27 cellular contexts compared by ENCODE assay signal in genomic region chr4:80732010-80732409, GRCh38.
A peak's percentile ranks its signal among the peaks of the same experiment; 100 is the strongest.
DNase-seq lines count a peak whose midpoint lies in the region; ATAC-seq and TF ChIP-seq lines count a peak whose summit lies in the region.
"Had no signal": no experiment of that assay in that cellular context is flagged by ENCODE, and none has a peak within 500 bp of the region (broad histone marks: within the 10 kb centered on the region; RNA-seq: fewer than 3 reads in every experiment).

No MANE protein-coding gene starts in this region.

- H3K4me1 ChIP-seq in SK-N-SH (ENCODE audit: control insufficient read depth in 1 of 2, insufficient read depth in 2 of 2, low read depth in 1 of 2, low read length in 1 of 2) (no peaks in the 10 kb centered on the region), adipocyte (ENCODE audit: control insufficient read depth, insufficient read depth, low read length) (no peaks in the 10 kb centered on the region)
- H3K4me1 ChIP-seq: heart right ventricle had no signal

- CTCF ChIA-PET in SK-N-SH (lab: Yijun Ruan, JAX), result no interaction called here

- peaks cover 0 to 8% (median 2%) of the 10 kb centered on the region in 7 donors for H3K9me3 Mint-ChIP-seq in CD14-positive monocyte
- H3K9me3 Mint-ChIP-seq: activated B cell treated with CpG ODN at 0.5 μM for 24 hours; natural killer cell treated with Interleukin-12 subunit alpha and Interleukin-12 subunit beta and Interleukin-15 and Interleukin-18, amount 100 ng/mL, for 72 hours; T-helper 2 cell treated with Interferon-gamma antibody and Interleukin-4, amounts not matched to agents 5 μg/mL and 100 μg/mL, for 36 hours had no signal

- ATAC-seq in SK-N-SH treated with all-trans-retinoic acid at 6 μM for 48 hours (no peak), Right ventricle myocardium inferior (no peak)
- ATAC-seq: activated CD8-positive, alpha-beta T cell treated with anti-CD3 and anti-CD28 coated beads, Interleukin-2, amount 10 ng/mL, durations not matched to agents 7 days and 5 days; activated T-cell treated with anti-CD3 and anti-CD28 coated beads, Interleukin-2, amount 50 U/mL, for 4 hours; heart right ventricle; natural killer cell treated with Interleukin-12 subunit alpha and Interleukin-12 subunit beta and Interleukin-15 and Interleukin-18, amount 100 ng/mL, for 72 hours had no signal

- no peak overlapping the region for H2AFZ ChIP-seq in SK-N-SH (ENCODE audit: low read depth)

- no peaks in the 10 kb centered on the region for H3K4me1 Mint-ChIP-seq in CD14-positive monocyte
- H3K4me1 Mint-ChIP-seq: activated B cell treated with CpG ODN at 0.5 μM for 24 hours, IgD-negative memory B cell, immature natural killer cell had no signal

- H3K36me3 Mint-ChIP-seq in CD14-positive monocyte, result no peaks in the 10 kb centered on the region
- H3K36me3 Mint-ChIP-seq: natural killer cell treated with Interleukin-12 subunit alpha and Interleukin-12 subunit beta and Interleukin-15 and Interleukin-18, amount 100 ng/mL, for 72 hours had no signal

- no peak overlapping the region for H3K4me2 ChIP-seq in SK-N-SH

- intact Hi-C loops in CD14-positive monocyte (cut with micrococcal nuclease), result no loop called here
- intact Hi-C loops in Right ventricle myocardium inferior (cut with DNase I), result no loop called here

- TF ChIP-seq RAD21 in SK-N-SH (IDR thresholded peaks at IDR 0.05; ENCODE audit: low read length), result no peak

- peaks cover 10% of the 10 kb centered on the region for H3F3A ChIP-seq in SK-N-SH (replicated peaks; ENCODE audit: insufficient read depth)

- no peak overlapping the region for H3K27ac ChIP-seq in SK-N-SH (ENCODE audit: low read depth in 2 of 2, low read length in 1 of 2)
- H3K27ac ChIP-seq: brain microvascular endothelial cell, C4-2B, dorsolateral prefrontal cortex, heart right ventricle, skin epidermis had no signal

- H3K27ac Mint-ChIP-seq in CD14-positive monocyte, result no peak overlapping the region
- H3K27ac Mint-ChIP-seq: activated B cell treated with CpG ODN at 0.5 μM for 24 hours; activated CD8-positive, alpha-beta T cell treated with anti-CD3 and anti-CD28 coated beads, Interleukin-2, amount 10 ng/mL, durations not matched to agents 7 days and 5 days; IgD-negative memory B cell; immature natural killer cell; natural killer cell treated with Interleukin-12 subunit alpha and Interleukin-12 subunit beta and Interleukin-15 and Interleukin-18, amount 100 ng/mL, for 72 hours; T-helper 2 cell treated with Interferon-gamma antibody and Interleukin-4, amounts not matched to agents 5 μg/mL and 100 μg/mL, for 36 hours had no signal

- no peak for TF ChIP-seq CTCF in SK-N-SH (IDR thresholded peaks at IDR 0.05)
- TF ChIP-seq CTCF in CD14-positive monocyte (IDR thresholded peaks at IDR 0.05), result no peak

- 6% methylated on average over 1 of the region's 1 CpG for WGBS in SK-N-SH (ENCODE audit: low lambda C conversion rate)

- no peak overlapping the region for H3K4me3 Mint-ChIP-seq in CD14-positive monocyte
- H3K4me3 Mint-ChIP-seq: activated B cell treated with CpG ODN at 0.5 μM for 24 hours; activated CD8-positive, alpha-beta T cell treated with anti-CD3 and anti-CD28 coated beads, Interleukin-2, amount 10 ng/mL, durations not matched to agents 7 days and 5 days; activated T-cell treated with anti-CD3 and anti-CD28 coated beads, Interleukin-2, amount 50 U/mL, for 4 hours; IgD-negative memory B cell; immature natural killer cell; natural killer cell treated with Interleukin-12 subunit alpha and Interleukin-12 subunit beta and Interleukin-15 and Interleukin-18, amount 100 ng/mL, for 72 hours; T-helper 2 cell treated with Interferon-gamma antibody and Interleukin-4, amounts not matched to agents 5 μg/mL and 100 μg/mL, for 36 hours had no signal

- H3K27me3 Mint-ChIP-seq in CD14-positive monocyte (ENCODE audit: low read depth in 3 of 3), result peaks cover 0 to 3% (median 0%) of the 10 kb centered on the region in 3 donors
- H3K27me3 Mint-ChIP-seq: activated B cell treated with CpG ODN at 0.5 μM for 24 hours had no signal

- TF ChIP-seq EP300 in SK-N-SH (IDR thresholded peaks at IDR 0.05; ENCODE audit: borderline replicate concordance in 1 of 2, low read depth in 1 of 2, low read length in 1 of 2), result peak in 1 of 2 experiments; percentile 18; a peak in 1 of 4 replicates

- H4K20me1 ChIP-seq in SK-N-SH (ENCODE audit: insufficient read depth), result no peaks in the 10 kb centered on the region

- H3K4me3 ChIP-seq in SK-N-SH (ENCODE audit: low read depth in 2 of 2, low read length in 1 of 2) (no peak overlapping the region), adipocyte (ENCODE audit: low read length) (no peak overlapping the region)
- H3K4me3 ChIP-seq: dorsolateral prefrontal cortex, heart right ventricle, skin epidermis had no signal

- DNase-seq in SK-N-SH (no peak), adipocyte (ENCODE audit: low read depth) (peak; percentile 15), glomerular endothelial cell (ENCODE audit: extremely low read depth, low read depth, low spot score) (peak; percentile 65), CD14-positive monocyte (ENCODE audit: low spot score) (no peak), Right ventricle myocardium inferior (ENCODE audit: missing footprints) (no peak)
- DNase-seq in activated CD4-positive, alpha-beta T cell treated with anti-CD3 and anti-CD28 coated beads, Interleukin-2, amount 50 U/mL, for 48 hours, result no peak
- no peak for DNase-seq in activated T-cell treated with anti-CD3 and anti-CD28 coated beads, Interleukin-2, amount 50 U/mL, for 48 hours
- DNase-seq: 8988T; activated B cell treated with CpG ODN at 0.5 μM for 24 hours; activated CD8-positive, alpha-beta T cell treated with anti-CD3 and anti-CD28 coated beads, Interleukin-2, amount 10 ng/mL, durations not matched to agents 7 days and 5 days; activated naive CD4-positive, alpha-beta T cell treated with anti-CD3 and anti-CD28 coated beads, Interleukin-2, amount 50 U/mL, for 16 hours; activated T-cell treated with anti-CD3 and anti-CD28 coated beads, Interleukin-2, amount 50 U/mL, for 4 hours; brain microvascular endothelial cell; dorsolateral prefrontal cortex; heart right ventricle; immature natural killer cell; mesenchymal stem cell; MV-4-11; NCI-H187 treated with DMSO at 0.1 percent for 48 hours; NCI-H446; stimulated activated CD4-positive, alpha-beta T cell treated with anti-CD3 and anti-CD28 coated beads, Interleukin-4, amount 100 ng/mL, for 4 hours had no signal

- H3K9ac ChIP-seq in SK-N-SH, result no peak overlapping the region
- no peak overlapping the region for H3K9ac ChIP-seq in adipocyte (ENCODE audit: low read length)

- no peaks in the 10 kb centered on the region for H3K36me3 ChIP-seq in SK-N-SH (replicated peaks in 1 of 2; ENCODE audit: control insufficient read depth in 1 of 2, insufficient read depth in 2 of 2, low read length in 1 of 2)
- no peaks in the 10 kb centered on the region for H3K36me3 ChIP-seq in adipocyte (ENCODE audit: control insufficient read depth, insufficient read depth, low read length, severe bottlenecking)
- H3K36me3 ChIP-seq: brain microvascular endothelial cell, heart right ventricle had no signal

- no peaks in the 10 kb centered on the region for H3K9me3 ChIP-seq in SK-N-SH
- H3K9me3 ChIP-seq in adipocyte (ENCODE audit: control insufficient read depth, low read length), result no peaks in the 10 kb centered on the region

- POLR2A ChIA-PET in SK-N-SH (lab: Yijun Ruan, JAX), result no interaction called here

- no peaks in the 10 kb centered on the region for H3K27me3 ChIP-seq in SK-N-SH (ENCODE audit: insufficient read depth)
- no peaks in the 10 kb centered on the region for H3K27me3 ChIP-seq in adipocyte (replicated peaks; ENCODE audit: control insufficient read depth, insufficient read depth, low read length)
- H3K27me3 ChIP-seq: brain microvascular endothelial cell, dorsolateral prefrontal cortex, heart right ventricle had no signal

- no peaks in the 10 kb centered on the region for H3K79me2 ChIP-seq in SK-N-SH (ENCODE audit: insufficient read depth)

- H3K9me2 ChIP-seq in SK-N-SH, result no peaks in the 10 kb centered on the region

TF ChIP-seq in SK-N-SH, 30 proteins besides CTCF, POLR2A, EP300 and RAD21 (continues in another document):
- TF ChIP-seq USF1 (IDR thresholded peaks at IDR 0.05; ENCODE audit: borderline replicate concordance, low read depth) (no peak), PBX3 (IDR thresholded peaks at IDR 0.05) (peak; percentile 72), POLR2AphosphoS5 (IDR thresholded peaks at IDR 0.05; ENCODE audit: low read depth, low read length) (no peak)

TF ChIP-seq in SK-N-SH treated with all-trans-retinoic acid at 6 μM for 48 hours, 23 proteins besides CTCF, POLR2A, EP300 and RAD21:
- no peak for TF ChIP-seq OSR1 (CRISPR knock-in tag; IDR thresholded peaks at IDR 0.05)
- no peak for TF ChIP-seq ZNF70 (CRISPR knock-in tag; IDR thresholded peaks at IDR 0.05)
- TF ChIP-seq TSHZ2 (CRISPR knock-in tag; IDR thresholded peaks at IDR 0.05), result no peak

Comparison
In these comparisons a context has a peak if more than half of its experiments do, and no peak if none do; other contexts are left out.
1. DNase-seq: peak in adipocyte (single experiment) and glomerular endothelial cell (single experiment); none in SK-N-SH (single experiment), activated CD4-positive, alpha-beta T cell treated with anti-CD3 and anti-CD28 coated beads, Interleukin-2, amount 50 U/mL, for 48 hours (0 of 2), CD14-positive monocyte (single experiment), Right ventricle myocardium inferior (single experiment) and activated T-cell treated with anti-CD3 and anti-CD28 coated beads, Interleukin-2, amount 50 U/mL, for 48 hours (0 of 2).